ENCODE assay signal across 8 cellular contexts in genomic region chr17:3893003-3893719, GRCh38. TPM values are rescaled to one million over a fixed set of nuclear protein-coding genes. Genes with fewer than 3 reads are reported as not detected.
DNase-seq lines count a peak whose midpoint lies in the region; ATAC-seq and TF ChIP-seq lines count a peak whose summit lies in the region.

Gene CAMKK1, minus strand, starts transcription at chr17:3893053. Its CDS starts 7,366 bp downstream, at chr17:3885687.

- peak within 1 kb of the TSS; percentile 68 for H3K27ac ChIP-seq in effector memory CD4-positive, alpha-beta T cell (ENCODE audit: insufficient read depth, low read length, poor library complexity, severe bottlenecking)
- peak within 1 kb of the TSS; percentile 46 for H3K27ac ChIP-seq in mesendoderm (ENCODE audit: low read depth, low read length)

- no peak within 1 kb of the TSS for H2BK120ac ChIP-seq in mesendoderm (ENCODE audit: low read depth, low read length)

- ATAC-seq in GM19328 (IDR thresholded peaks at IDR 0.05; ENCODE audit: unreplicated experiment), result peak; percentile 92
- ATAC-seq in HG03457 (IDR thresholded peaks at IDR 0.05; ENCODE audit: unreplicated experiment), result peak; percentile 86

- TF ChIP-seq CTCF in CD14-positive monocyte (IDR thresholded peaks at IDR 0.05), result no peak

- H4K8ac ChIP-seq in mesendoderm (ENCODE audit: low read depth, low read length), result no peak within 1 kb of the TSS

- H2BK15ac ChIP-seq in mesendoderm (replicated peaks; ENCODE audit: low read depth), result no peak within 1 kb of the TSS

- peaks cover 0 to 2% (median 0%) of the 10 kb centered on the region in 7 donors for H3K9me3 Mint-ChIP-seq in CD14-positive monocyte

- H3K27ac Mint-ChIP-seq in CD14-positive monocyte, result peak within 1 kb of the TSS; percentile 69 to 92 (median 89)

- no peaks in the 10 kb centered on the region for H3K27me3 ChIP-seq in effector memory CD4-positive, alpha-beta T cell (replicated peaks; ENCODE audit: control insufficient read depth, insufficient read depth, low read length, poor library complexity, severe bottlenecking)
- no peaks in the 10 kb centered on the region for H3K27me3 ChIP-seq in mesendoderm (ENCODE audit: insufficient read depth, low read length, poor library complexity)

- peaks cover 53% of the 10 kb centered on the region for H3K4me1 Mint-ChIP-seq in CD14-positive monocyte

- no peaks in the 10 kb centered on the region for H3K9me3 ChIP-seq in effector memory CD4-positive, alpha-beta T cell (ENCODE audit: control insufficient read depth, low read length)

- peak within 1 kb of the TSS; percentile 95 for H3K56ac ChIP-seq in mesendoderm (ENCODE audit: low read length)

- H4K5ac ChIP-seq in mesendoderm (ENCODE audit: low read length), result no peak within 1 kb of the TSS

- H3K36me3 ChIP-seq in effector memory CD4-positive, alpha-beta T cell (ENCODE audit: control insufficient read depth, insufficient read depth, low read length), result no peaks in the 10 kb centered on the region
- no peaks in the 10 kb centered on the region for H3K36me3 ChIP-seq in mesendoderm (ENCODE audit: control insufficient read depth, insufficient read depth, low read length)

- peak within 1 kb of the TSS; percentile 78 for H3K9ac ChIP-seq in mesendoderm (ENCODE audit: low read length)

- H3K4me1 ChIP-seq in effector memory CD4-positive, alpha-beta T cell (ENCODE audit: control insufficient read depth, insufficient read depth, low read length, poor library complexity, severe bottlenecking), result peaks cover 22% of the 10 kb centered on the region
- peaks cover 8% of the 10 kb centered on the region for H3K4me1 ChIP-seq in mesendoderm (ENCODE audit: control insufficient read depth, low read depth, low read length)

- H3K4me2 ChIP-seq in mesendoderm (ENCODE audit: low read length), result peak within 1 kb of the TSS; percentile 79

- peak within 1 kb of the TSS; percentile 46 for H3K18ac ChIP-seq in mesendoderm (ENCODE audit: low read length)

- no CpG with 5 or more reads among the region's 75 CpGs for WGBS in mesendoderm (ENCODE audit: extremely low coverage, insufficient coverage, low lambda C conversion rate)

- no peaks in the 10 kb centered on the region for H3K79me2 ChIP-seq in mesendoderm (ENCODE audit: control insufficient read depth, insufficient read depth, low read length)

- no peak within 1 kb of the TSS for H3K4ac ChIP-seq in mesendoderm (ENCODE audit: low read depth, low read length)

- peak; percentile 82 for DNase-seq in CD14-positive monocyte (ENCODE audit: low spot score)
- DNase-seq in NCI-H82 (lab: John Stamatoyannopoulos, UW), result peak; percentile 98
- DNase-seq in activated CD8-positive, alpha-beta memory T cell treated with anti-CD3 and anti-CD28 coated beads for 24 hours, result peak; percentile 94
- peak; percentile 78 to 84 (median 80) for DNase-seq in effector memory CD4-positive, alpha-beta T cell
- peak; percentile 95 for DNase-seq in mesendoderm
- DNase-seq in stimulated activated CD8-positive, alpha-beta memory T cell treated with anti-CD3 and anti-CD28 coated beads, Interleukin-12 subunit alpha, Interleukin-12 subunit beta, amount 100 ng/mL, for 4 hours (ENCODE audit: low read depth), result peak; percentile 84

- H3K4me3 ChIP-seq in effector memory CD4-positive, alpha-beta T cell (ENCODE audit: insufficient read depth, low read depth, low read length, poor library complexity, severe bottlenecking), result peak within 1 kb of the TSS; percentile 65
- peak within 1 kb of the TSS; percentile 56 for H3K4me3 ChIP-seq in mesendoderm (ENCODE audit: low read length)

- intact Hi-C loops in CD14-positive monocyte (cut with micrococcal nuclease), result loop anchor here (2.0 to 5.0 kb wide), 2 partner anchors 22 to 46 kb away; partner anchors contain the start of gene NCBP3 (in 2 of the 2)

- H2AK5ac ChIP-seq in mesendoderm (ENCODE audit: low read length), result peak within 1 kb of the TSS; percentile 93

- peaks cover 31 to 32% of the 10 kb centered on the region in 2 donors for H3K36me3 Mint-ChIP-seq in CD14-positive monocyte

- peak within 1 kb of the TSS; percentile 59 for H3K23ac ChIP-seq in mesendoderm (ENCODE audit: low read length)

- no peaks in the 10 kb centered on the region for H3K79me1 ChIP-seq in mesendoderm (ENCODE audit: low read length)

- H3K4me3 Mint-ChIP-seq in CD14-positive monocyte, result peak within 1 kb of the TSS; percentile 85 to 90

- peaks cover 10 to 16% (median 11%) of the 10 kb centered on the region in 3 donors for H3K27me3 Mint-ChIP-seq in CD14-positive monocyte (ENCODE audit: low read depth in 3 of 3)

- H2BK5ac ChIP-seq in mesendoderm (ENCODE audit: low read length), result peak within 1 kb of the TSS; percentile 20

RNA-seq across cellular contexts. Expression of gene CAMKK1, which starts in this region (rescaled TPM):
- 1 to 10 TPM in 1 of 2 donors, under 1 TPM in 1; 0.74 to 1.5 TPM for polyA plus RNA-seq in CD14-positive monocyte
- polyA plus RNA-seq in mesendoderm (2013, experiment 1 of 2), result 1.3 TPM
- 1.4 TPM for polyA plus RNA-seq in mesendoderm (2013, experiment 2 of 2)

Comparison
In these comparisons a context has a peak if more than half of its experiments do, and no peak if none do; other contexts are left out.
1. Peak in every context shown above with its lines: DNase-seq, ATAC-seq, H3K4me3 ChIP-seq and H3K27ac ChIP-seq.